In genomic region chr2:218218409-218219185, GRCh38 we compare ENCODE assay signal across 8 cellular contexts. TPM values are rescaled to one million over a fixed set of nuclear protein-coding genes. Genes with fewer than 3 reads are reported as not detected.
DNase-seq lines count a peak whose midpoint lies in the region; ATAC-seq and TF ChIP-seq lines count a peak whose summit lies in the region.

No MANE protein-coding gene starts in this region.

- no peaks in the 10 kb centered on the region for H3K27me3 Mint-ChIP-seq in activated T-helper 2 cell treated with anti-CD3 and anti-CD28 coated beads, Interferon-gamma antibody, Interleukin-2, Interleukin-4, amounts not matched to agents 10 μg/mL and 5 μg/mL and 100 μg/mL, durations not matched to agents 14 hours and 24 hours and 36 hours (ENCODE audit: low read depth)

- H3K9me3 Mint-ChIP-seq in activated T-helper 2 cell treated with anti-CD3 and anti-CD28 coated beads, Interferon-gamma antibody, Interleukin-2, Interleukin-4, amounts not matched to agents 10 μg/mL and 5 μg/mL and 100 μg/mL, durations not matched to agents 14 hours and 24 hours and 36 hours, result no peaks in the 10 kb centered on the region

- peak overlapping the region; percentile 95 for H3K27ac Mint-ChIP-seq in activated T-helper 2 cell treated with anti-CD3 and anti-CD28 coated beads, Interferon-gamma antibody, Interleukin-2, Interleukin-4, amounts not matched to agents 10 μg/mL and 5 μg/mL and 100 μg/mL, durations not matched to agents 14 hours and 24 hours and 36 hours

- intact Hi-C loops in activated T-helper 2 cell treated with anti-CD3 and anti-CD28 coated beads, Interferon-gamma antibody, Interleukin-2, Interleukin-4, amounts not matched to agents 10 μg/mL and 5 μg/mL and 100 μg/mL, durations not matched to agents 14 hours and 24 hours and 36 hours (cut with micrococcal nuclease), result loop anchor here (1.0 to 5.0 kb wide), 6 partner anchors 11 to 1169 kb away; partner anchors contain the start of gene DNPEP

- peak overlapping the region; percentile 80; the same call in 1 of the 2 replicates for H3K9ac ChIP-seq in HUES64 (ENCODE audit: low read depth, low read length)

- H3K4me1 ChIP-seq in HUES64 (ENCODE audit: insufficient read depth, low read length), result peaks cover 19% of the 10 kb centered on the region
- H3K4me1 ChIP-seq in thoracic aorta (ENCODE audit: control insufficient read depth in 1 of 2, low read depth in 2 of 2), result peaks cover 49 to 60% of the 10 kb centered on the region in 2 donors

- peaks cover 62% of the 10 kb centered on the region for H3K36me3 Mint-ChIP-seq in activated T-helper 2 cell treated with anti-CD3 and anti-CD28 coated beads, Interferon-gamma antibody, Interleukin-2, Interleukin-4, amounts not matched to agents 10 μg/mL and 5 μg/mL and 100 μg/mL, durations not matched to agents 14 hours and 24 hours and 36 hours (ENCODE audit: low read depth)

- H3K36me3 ChIP-seq in HUES64 (ENCODE audit: insufficient read depth, low read length) (peaks cover 31% of the 10 kb centered on the region), kidney epithelial cell (ENCODE audit: control insufficient read depth, insufficient read depth, low read length) (no peaks in the 10 kb centered on the region), thoracic aorta (no peaks in the 10 kb centered on the region)

- WGBS in HUES64, result 41% methylated on average over 2 of the region's 3 CpGs

- TF ChIP-seq CTCF in GM10266 (IDR thresholded peaks at IDR 0.05; ENCODE audit: control insufficient read depth, insufficient read depth, low read depth, missing control alignments), result no peak
- no peak for TF ChIP-seq CTCF in kidney epithelial cell (IDR thresholded peaks at IDR 0.05; ENCODE audit: insufficient read depth, low read length, poor library complexity, severe bottlenecking)
- no peak for TF ChIP-seq CTCF in thoracic aorta (IDR thresholded peaks at IDR 0.05)

- H3K4me3 ChIP-seq in HUES64 (ENCODE audit: low read length) (peak overlapping the region; percentile 98), kidney epithelial cell (ENCODE audit: low read depth, low read length) (peak overlapping the region; percentile 99), thoracic aorta (peak overlapping the region; percentile 95)

- H3K27ac ChIP-seq in HUES64 (ENCODE audit: low read depth, low read length) (peak overlapping the region; percentile 81; the same call in 1 of the 2 replicates), thoracic aorta (peak overlapping the region; percentile 97 to 99)

- H3K27me3 ChIP-seq in HUES64 (ENCODE audit: insufficient read depth, low read length), result no peaks in the 10 kb centered on the region
- no peaks in the 10 kb centered on the region for H3K27me3 ChIP-seq in kidney epithelial cell (ENCODE audit: control insufficient read depth, insufficient read depth, low read length)
- no peaks in the 10 kb centered on the region for H3K27me3 ChIP-seq in thoracic aorta (replicated peaks; ENCODE audit: insufficient read depth)

- H3K9me3 ChIP-seq in HUES64 (ENCODE audit: insufficient read depth, low read depth, low read length) (no peaks in the 10 kb centered on the region), thoracic aorta (no peaks in the 10 kb centered on the region)

- DNase-seq in GM10266 (ENCODE audit: extremely low spot score) (peak; percentile 66), kidney epithelial cell (ENCODE audit: low read depth) (no peak), thoracic aorta (ENCODE audit: low spot score) (no peak), GM19240 (ENCODE audit: insufficient read length, low spot score) (no peak), NCI-H226 (no peak)
- DNase-seq in activated T-helper 2 cell treated with anti-CD3 and anti-CD28 coated beads, Interferon-gamma antibody, Interleukin-2, Interleukin-4, amounts not matched to agents 10 μg/mL and 5 μg/mL and 100 μg/mL, durations not matched to agents 14 hours and 24 hours and 36 hours (ENCODE audit: low spot score), result no peak

- H3K4me3 Mint-ChIP-seq in activated T-helper 2 cell treated with anti-CD3 and anti-CD28 coated beads, Interferon-gamma antibody, Interleukin-2, Interleukin-4, amounts not matched to agents 10 μg/mL and 5 μg/mL and 100 μg/mL, durations not matched to agents 14 hours and 24 hours and 36 hours (ENCODE audit: low read depth), result peak overlapping the region; percentile 89

- peaks cover 49% of the 10 kb centered on the region for H3K4me1 Mint-ChIP-seq in activated T-helper 2 cell treated with anti-CD3 and anti-CD28 coated beads, Interferon-gamma antibody, Interleukin-2, Interleukin-4, amounts not matched to agents 10 μg/mL and 5 μg/mL and 100 μg/mL, durations not matched to agents 14 hours and 24 hours and 36 hours (ENCODE audit: low read depth)

- ATAC-seq in GM21423 (IDR thresholded peaks at IDR 0.05; ENCODE audit: unreplicated experiment), result peak; percentile 38
- no peak for ATAC-seq in thoracic aorta (ENCODE audit: insufficient number of reproducible peaks, low FRiP score, low read depth)

RNA-seq across cellular contexts. Expression of gene ARPC2, which starts 1.6 kb away (rescaled TPM):
- polyA plus RNA-seq in HUES64 (2013, experiment 1 of 2), result 174 TPM
- polyA plus RNA-seq in HUES64 (2013, experiment 2 of 2), result 183 TPM
- total RNA-seq in activated T-helper 2 cell treated with anti-CD3 and anti-CD28 coated beads, Interferon-gamma antibody, Interleukin-2, Interleukin-4, amounts not matched to agents 10 μg/mL and 5 μg/mL and 100 μg/mL, durations not matched to agents 14 hours and 24 hours and 36 hours, result 639 and 643 TPM in 2 replicates
- total RNA-seq in kidney epithelial cell, result 387 and 464 TPM in 2 replicates
- 100 to 1,000 TPM; 378 to 469 TPM for total RNA-seq in thoracic aorta

RNA-seq across cellular contexts. Expression of gene GPBAR1, which starts 42.2 kb away (rescaled TPM):
- polyA plus RNA-seq in HUES64 (2013, experiment 1 of 2), result not detected
- polyA plus RNA-seq in HUES64 (2013, experiment 2 of 2), result 0.57 TPM
- total RNA-seq in activated T-helper 2 cell treated with anti-CD3 and anti-CD28 coated beads, Interferon-gamma antibody, Interleukin-2, Interleukin-4, amounts not matched to agents 10 μg/mL and 5 μg/mL and 100 μg/mL, durations not matched to agents 14 hours and 24 hours and 36 hours, result 0.41 and 0.87 TPM in 2 replicates
- total RNA-seq in kidney epithelial cell (0.92 TPM in 1 of 2 replicates, not detected in the other), thoracic aorta (1 to 10 TPM; 3.5 to 4.2 TPM)

RNA-seq across cellular contexts. Expression of gene AAMP, which starts 51.3 kb away (rescaled TPM):
- polyA plus RNA-seq in HUES64 (2013, experiment 1 of 2), result 63.7 TPM
- 59.3 TPM for polyA plus RNA-seq in HUES64 (2013, experiment 2 of 2)
- 82.4 and 82.9 TPM in 2 replicates for total RNA-seq in activated T-helper 2 cell treated with anti-CD3 and anti-CD28 coated beads, Interferon-gamma antibody, Interleukin-2, Interleukin-4, amounts not matched to agents 10 μg/mL and 5 μg/mL and 100 μg/mL, durations not matched to agents 14 hours and 24 hours and 36 hours
- 173 and 174 TPM in 2 replicates for total RNA-seq in kidney epithelial cell
- total RNA-seq in thoracic aorta, result 10 to 100 TPM; 95.9 to 97.5 TPM

RNA-seq across cellular contexts. Expression of gene PNKD, which starts 51.7 kb away (rescaled TPM):
- 34.4 TPM for polyA plus RNA-seq in HUES64 (2013, experiment 1 of 2)
- polyA plus RNA-seq in HUES64 (2013, experiment 2 of 2), result 35.1 TPM
- total RNA-seq in activated T-helper 2 cell treated with anti-CD3 and anti-CD28 coated beads, Interferon-gamma antibody, Interleukin-2, Interleukin-4, amounts not matched to agents 10 μg/mL and 5 μg/mL and 100 μg/mL, durations not matched to agents 14 hours and 24 hours and 36 hours, result 19.9 and 20.8 TPM in 2 replicates
- total RNA-seq in kidney epithelial cell, result 36.8 and 45.4 TPM in 2 replicates
- total RNA-seq in thoracic aorta, result 10 to 100 TPM; 19.4 to 38.4 TPM

RNA-seq across cellular contexts. Expression of gene CXCR1, which starts 51.8 kb away (rescaled TPM):
- not detected for polyA plus RNA-seq in HUES64 (2013, experiment 1 of 2)
- polyA plus RNA-seq in HUES64 (2013, experiment 2 of 2), result not detected
- not detected in 2 replicates for total RNA-seq in activated T-helper 2 cell treated with anti-CD3 and anti-CD28 coated beads, Interferon-gamma antibody, Interleukin-2, Interleukin-4, amounts not matched to agents 10 μg/mL and 5 μg/mL and 100 μg/mL, durations not matched to agents 14 hours and 24 hours and 36 hours
- total RNA-seq in kidney epithelial cell, result not detected in 2 replicates
- total RNA-seq in thoracic aorta, result 1 to 10 TPM in 1 of 2 donors, under 1 TPM in 1; 0.41 to 4.4 TPM
